1 cellular context compared by ENCODE assay signal in genomic region chr4:154559931-154560801, GRCh38.
TF ChIP-seq lines count a peak whose summit lies in the region.

No MANE protein-coding gene starts in this region.

TF ChIP-seq in HepG2, 621 proteins besides CTCF, POLR2A, EP300 and RAD21 (continued from another document and continues in another):
- TF ChIP-seq ARID4A (CRISPR knock-in tag; IDR thresholded peaks at IDR 0.05; ENCODE audit: borderline replicate concordance) (peak; percentile 53; the same call in 1 of the 2 replicates), NR0B2 (CRISPR knock-in tag; IDR thresholded peaks at IDR 0.05) (no peak), SIN3B (IDR thresholded peaks at IDR 0.05; ENCODE audit: low read length) (no peak), FOXJ3 (CRISPR knock-in tag; IDR thresholded peaks at IDR 0.05; ENCODE audit: borderline replicate concordance) (peak; percentile 97), PAX8 (CRISPR knock-in tag; IDR thresholded peaks at IDR 0.05; ENCODE audit: borderline replicate concordance) (no peak), THAP9 (CRISPR knock-in tag; IDR thresholded peaks at IDR 0.05; ENCODE audit: borderline replicate concordance) (no peak), ZNF260 (CRISPR knock-in tag; IDR thresholded peaks at IDR 0.05; ENCODE audit: borderline replicate concordance, low read depth) (no peak), GPBP1L1 (CRISPR knock-in tag; IDR thresholded peaks at IDR 0.05) (no peak), ELK4 (CRISPR knock-in tag; IDR thresholded peaks at IDR 0.05; ENCODE audit: borderline replicate concordance) (no peak), E2F2 (CRISPR knock-in tag; IDR thresholded peaks at IDR 0.05; ENCODE audit: borderline replicate concordance) (no peak), GATAD2A (CRISPR knock-in tag; IDR thresholded peaks at IDR 0.05) (peak; percentile 98), STAG1 (CRISPR knock-in tag; IDR thresholded peaks at IDR 0.05) (peak; percentile 35), ZNF160 (CRISPR knock-in tag; IDR thresholded peaks at IDR 0.05) (no peak), SNAI1 (CRISPR knock-in tag; IDR thresholded peaks at IDR 0.05; ENCODE audit: borderline replicate concordance) (no peak), TARDBP (CRISPR knock-in tag; IDR thresholded peaks at IDR 0.05) (peak; percentile 90), TEAD3 (CRISPR knock-in tag; optimal IDR thresholded peaks at IDR 0.05; ENCODE audit: borderline replicate concordance) (peak; percentile 86), YEATS4 (CRISPR knock-in tag; IDR thresholded peaks at IDR 0.05; ENCODE audit: borderline replicate concordance) (peak; percentile 7; the same call in 1 of the 2 replicates), SRSF1 (optimal IDR thresholded peaks at IDR 0.05; ENCODE audit: low read depth, low read length) (no peak), REPIN1 (CRISPR knock-in tag; IDR thresholded peaks at IDR 0.05; ENCODE audit: borderline replicate concordance, low read depth) (peak; percentile 79), TCF12 (IDR thresholded peaks at IDR 0.05) (no peak), TCF12 (CRISPR knock-in tag; IDR thresholded peaks at IDR 0.05) (peak; percentile 72; the same call in 1 of the 2 replicates), ZSCAN9 (CRISPR knock-in tag; IDR thresholded peaks at IDR 0.05; ENCODE audit: borderline replicate concordance) (peak; percentile 77; the same call in 1 of the 2 replicates), SUZ12 (IDR thresholded peaks at IDR 0.05; ENCODE audit: low read depth, low read length) (no peak), MYNN (CRISPR knock-in tag; IDR thresholded peaks at IDR 0.05; ENCODE audit: low read depth) (no peak), ZBTB20 (CRISPR knock-in tag; IDR thresholded peaks at IDR 0.05; ENCODE audit: borderline replicate concordance, low read depth) (peak; percentile 92; the same call in 1 of the 2 replicates), ZSCAN29 (CRISPR knock-in tag; conservative IDR thresholded peaks at IDR 0.05) (no peak), ZNF326 (CRISPR knock-in tag; IDR thresholded peaks at IDR 0.05; ENCODE audit: borderline replicate concordance) (no peak), KDM3A (CRISPR knock-in tag; IDR thresholded peaks at IDR 0.05; ENCODE audit: low read depth) (peak; percentile 88; the same call in 1 of the 2 replicates), GLMP (CRISPR knock-in tag; IDR thresholded peaks at IDR 0.05; ENCODE audit: borderline replicate concordance) (no peak), BRF2 (CRISPR knock-in tag; IDR thresholded peaks at IDR 0.05) (peak; percentile 89; the same call in 1 of the 2 replicates), HDAC6 (IDR thresholded peaks at IDR 0.05; ENCODE audit: low read depth, low read length) (no peak), HNF1A (IDR thresholded peaks at IDR 0.05; ENCODE audit: low read depth) (peak; percentile 98), HNF1A (CRISPR knock-in tag; IDR thresholded peaks at IDR 0.05; ENCODE audit: borderline replicate concordance) (peak; percentile 99), PLSCR1 (CRISPR knock-in tag; IDR thresholded peaks at IDR 0.05; ENCODE audit: borderline replicate concordance) (no peak), BCL6 (CRISPR knock-in tag; IDR thresholded peaks at IDR 0.05) (peak; percentile 96), ZNF577 (CRISPR knock-in tag; IDR thresholded peaks at IDR 0.05; ENCODE audit: borderline replicate concordance, low read depth) (no peak), ZNF556 (CRISPR knock-in tag; IDR thresholded peaks at IDR 0.05; ENCODE audit: borderline replicate concordance) (no peak), ZBTB8A (CRISPR knock-in tag; IDR thresholded peaks at IDR 0.05; ENCODE audit: borderline replicate concordance, low read depth) (no peak), ZSCAN5A (CRISPR knock-in tag; IDR thresholded peaks at IDR 0.05; ENCODE audit: borderline replicate concordance) (peak; percentile 73; the same call in 1 of the 2 replicates), SMARCC2 (IDR thresholded peaks at IDR 0.05) (no peak)
